Comparison of ENCODE assay signal across 13 cellular contexts in genomic region chr11:64935634-64936081, GRCh38. TPM values are rescaled to one million over a fixed set of nuclear protein-coding genes. Genes with fewer than 3 reads are reported as not detected.
DNase-seq lines count a peak whose midpoint lies in the region; ATAC-seq, FAIRE-seq and TF ChIP-seq lines count a peak whose summit lies in the region.
"Had no signal": no experiment of that assay in that cellular context is flagged by ENCODE, and none has a peak within 500 bp of the region (broad histone marks: within the 10 kb centered on the region; RNA-seq: fewer than 3 reads in every experiment).

TSS of gene GPHA2 (minus strand) at chr11:64935893. CDS start at chr11:64935460, 433 bp downstream.

- intact Hi-C loops in Caco-2 (cut with micrococcal nuclease; ENCODE audit: unreplicated experiment) (no loop called here), body of pancreas (cut with DNase I) (no loop called here)

- H3K4me1 ChIP-seq in Caco-2 (peaks cover 19% of the 10 kb centered on the region), body of pancreas (peaks cover 26% of the 10 kb centered on the region), muscle layer of colon (ENCODE audit: insufficient read depth, low read length) (no peaks in the 10 kb centered on the region)
- H3K4me1 ChIP-seq: ascending aorta, gastrocnemius medialis had no signal

- H3K36me3 ChIP-seq in Caco-2 (ENCODE audit: control insufficient read depth, insufficient read depth, low read length), result no peaks in the 10 kb centered on the region
- peaks cover 0 to 9% of the 10 kb centered on the region in 2 donors for H3K36me3 ChIP-seq in body of pancreas (replicated peaks in 1 of 2; ENCODE audit: insufficient read depth in 1 of 2, low read depth in 2 of 2)
- H3K36me3 ChIP-seq in muscle layer of colon (ENCODE audit: insufficient read depth, low read length), result peaks cover 33% of the 10 kb centered on the region

- no peaks in the 10 kb centered on the region for H3K9me3 ChIP-seq in Caco-2
- no peaks in the 10 kb centered on the region for H3K9me3 ChIP-seq in body of pancreas
- H3K9me3 ChIP-seq in muscle layer of colon (ENCODE audit: low read length), result no peaks in the 10 kb centered on the region
- H3K9me3 ChIP-seq: ascending aorta, gastrocnemius medialis had no signal

- TF ChIP-seq POLR2A in body of pancreas (IDR thresholded peaks at IDR 0.05), result peak in 2 of 3 donors; percentile 33 to 61

- BruUV-seq in Caco-2 (replicated peaks; lab: Mats Ljungman, UMichigan), result no TSS peak

- DNase-seq in Caco-2 (peak in 1 of 2 experiments; percentile 36), NCI-H1694 (lab: John Stamatoyannopoulos, UW) (peak; percentile 37), body of pancreas (peak; percentile 58 to 79 (median 64)), frontal cortex (ENCODE audit: low spot score in 2 of 2) (no peak)
- DNase-seq: activated CD4-positive, alpha-beta memory T cell treated with anti-CD3 and anti-CD28 coated beads, Interleukin-2, amount 10 ng/mL, durations not matched to agents 7 days and 5 days; gastrocnemius medialis; GDM1 had no signal

- no peak for FAIRE-seq in frontal cortex (lab: Jason Lieb, UNC)

- H3K4me3 Mint-ChIP-seq in Caco-2 (ENCODE audit: unreplicated experiment), result no peak within 1 kb of the TSS
- H3K4me3 Mint-ChIP-seq: activated CD4-positive, alpha-beta memory T cell treated with anti-CD3 and anti-CD28 coated beads, Interleukin-2, amount 10 ng/mL, durations not matched to agents 7 days and 5 days; natural killer cell treated with Interleukin-12 subunit alpha and Interleukin-12 subunit beta and Interleukin-15 and Interleukin-18, amount 100 ng/mL, for 72 hours had no signal

- peak within 1 kb of the TSS; percentile 23 for H3K27ac Mint-ChIP-seq in Caco-2 (ENCODE audit: unreplicated experiment)
- H3K27ac Mint-ChIP-seq: activated CD4-positive, alpha-beta memory T cell treated with anti-CD3 and anti-CD28 coated beads, Interleukin-2, amount 10 ng/mL, durations not matched to agents 7 days and 5 days; natural killer cell treated with Interleukin-12 subunit alpha and Interleukin-12 subunit beta and Interleukin-15 and Interleukin-18, amount 100 ng/mL, for 72 hours had no signal

- peaks cover 2% of the 10 kb centered on the region for H3K27me3 Mint-ChIP-seq in Caco-2 (ENCODE audit: insufficient read depth, unreplicated experiment)
- H3K27me3 Mint-ChIP-seq: natural killer cell treated with Interleukin-12 subunit alpha and Interleukin-12 subunit beta and Interleukin-15 and Interleukin-18, amount 100 ng/mL, for 72 hours had no signal

- H3K4me1 Mint-ChIP-seq in Caco-2 (ENCODE audit: low read depth, unreplicated experiment), result peaks cover 20% of the 10 kb centered on the region
- H3K4me1 Mint-ChIP-seq: activated CD4-positive, alpha-beta memory T cell treated with anti-CD3 and anti-CD28 coated beads, Interleukin-2, amount 10 ng/mL, durations not matched to agents 7 days and 5 days had no signal

- H3K27me3 ChIP-seq in Caco-2 (replicated peaks; ENCODE audit: control insufficient read depth, insufficient read depth, low read length) (no peaks in the 10 kb centered on the region), body of pancreas (no peaks in the 10 kb centered on the region), muscle layer of colon (ENCODE audit: control insufficient read depth in 1 of 2, insufficient read depth in 2 of 2, low read length in 2 of 2) (no peaks in the 10 kb centered on the region)
- H3K27me3 ChIP-seq: ascending aorta, gastrocnemius medialis had no signal

- TF ChIP-seq CTCF in Caco-2 (IDR thresholded peaks at IDR 0.05; ENCODE audit: insufficient read depth in 1 of 2, low read depth in 1 of 2, low read length in 1 of 2, severe bottlenecking in 1 of 2, unreplicated experiment in 1 of 2) (no peak), body of pancreas (IDR thresholded peaks at IDR 0.05) (peak in 3 of 7 experiments; percentile 13 to 36 (median 20))

- ATAC-seq in body of pancreas, result peak; percentile 43
- ATAC-seq in GM18858 (IDR thresholded peaks at IDR 0.05; ENCODE audit: unreplicated experiment), result no peak
- no peak for ATAC-seq in HG03025 (IDR thresholded peaks at IDR 0.05; ENCODE audit: low FRiP score, unreplicated experiment)
- ATAC-seq in HG02938 (IDR thresholded peaks at IDR 0.05; ENCODE audit: unreplicated experiment), result no peak
- ATAC-seq: natural killer cell treated with Interleukin-12 subunit alpha and Interleukin-12 subunit beta and Interleukin-15 and Interleukin-18, amount 100 ng/mL, for 72 hours had no signal

- CTCF ChIA-PET in Caco-2 (lab: Charles Lee), result interaction anchor here (0.9 kb wide), 1 partner anchor 18 kb away, joined by 3 read pairs; no protein-coding TSS in a partner anchor

- no peak within 1 kb of the TSS for H3K4me3 ChIP-seq in Caco-2 (ENCODE audit: low read depth, low read length)
- no peak within 1 kb of the TSS for H3K4me3 ChIP-seq in body of pancreas
- no peak within 1 kb of the TSS for H3K4me3 ChIP-seq in muscle layer of colon (ENCODE audit: low read depth in 1 of 2, low read length in 2 of 2)
- H3K4me3 ChIP-seq: ascending aorta, gastrocnemius medialis had no signal

- 31 to 40% methylated on average over 8 to 11 of the region's 11 CpGs for WGBS in body of pancreas, 2 donors

- no peak within 1 kb of the TSS for H3K9ac ChIP-seq in muscle layer of colon (ENCODE audit: low read length)

- no peaks in the 10 kb centered on the region for H3K9me3 Mint-ChIP-seq in Caco-2 (ENCODE audit: unreplicated experiment)
- H3K9me3 Mint-ChIP-seq: activated CD4-positive, alpha-beta memory T cell treated with anti-CD3 and anti-CD28 coated beads, Interleukin-2, amount 10 ng/mL, durations not matched to agents 7 days and 5 days; natural killer cell treated with Interleukin-12 subunit alpha and Interleukin-12 subunit beta and Interleukin-15 and Interleukin-18, amount 100 ng/mL, for 72 hours had no signal

- H3K27ac ChIP-seq in body of pancreas (peak within 1 kb of the TSS; percentile 25 to 54 (median 48)), muscle layer of colon (ENCODE audit: low read depth, low read length) (peak within 1 kb of the TSS; percentile 2)
- H3K27ac ChIP-seq: ascending aorta, gastrocnemius medialis had no signal

- POLR2A ChIA-PET in Caco-2 (lab: Charles Lee), result interaction anchor here (0.6 to 0.7 kb wide), 2 partner anchors 12 kb away, joined by 3 read pairs; partner anchors contain the start of gene PPP2R5B

- peaks cover 6% of the 10 kb centered on the region for H3K36me3 Mint-ChIP-seq in Caco-2 (ENCODE audit: insufficient read depth, unreplicated experiment)
- H3K36me3 Mint-ChIP-seq: natural killer cell treated with Interleukin-12 subunit alpha and Interleukin-12 subunit beta and Interleukin-15 and Interleukin-18, amount 100 ng/mL, for 72 hours had no signal

RNA-seq across cellular contexts. Expression of gene GPHA2, which starts in this region (rescaled TPM):
- total RNA-seq in Caco-2 (2022) (not detected in 2 replicates), body of pancreas (10 to 100 TPM in 1 of 2 donors, 1 to 10 TPM in 1; 7.3 to 18.5 TPM), frontal cortex (not detected)
- total RNA-seq: activated CD4-positive, alpha-beta memory T cell treated with anti-CD3 and anti-CD28 coated beads, Interleukin-2, amount 10 ng/mL, durations not matched to agents 7 days and 5 days; ascending aorta; gastrocnemius medialis; natural killer cell treated with Interleukin-12 subunit alpha and Interleukin-12 subunit beta and Interleukin-15 and Interleukin-18, amount 100 ng/mL, for 72 hours had no signal

Comparison
In these comparisons a context has a peak if more than half of its experiments do, and no peak if none do; other contexts are left out.
1. DNase-seq: peak in NCI-H1694 (single experiment) and body of pancreas (4 of 4); none in frontal cortex (0 of 2).